In the genomic region with DNA sequence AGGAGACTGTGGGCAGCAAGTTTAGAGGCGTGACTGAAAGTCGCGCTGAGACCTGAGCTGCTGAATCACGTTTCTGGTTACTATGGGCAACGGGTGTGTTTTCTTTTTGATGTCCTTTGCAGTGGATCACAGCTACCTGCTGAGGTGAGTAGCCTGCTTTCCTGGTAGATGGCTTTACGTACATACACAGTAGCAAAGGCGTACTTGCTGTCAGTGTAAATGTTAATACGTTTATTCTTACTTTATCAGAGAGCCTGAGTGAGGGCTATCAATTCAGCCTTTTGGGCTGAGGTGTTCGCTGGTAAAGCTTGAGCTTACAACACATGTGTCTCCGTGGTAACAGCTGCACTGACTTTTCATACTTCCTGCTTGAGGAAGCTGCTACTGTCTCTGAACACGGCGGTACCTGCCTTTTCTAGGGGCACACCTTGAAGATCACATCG, we compare ENCODE assay signal across 8 cellular contexts.
A peak's percentile ranks its signal among the peaks of the same experiment; 100 is the strongest.
DNase-seq lines count a peak whose midpoint lies in the region; ATAC-seq and TF ChIP-seq lines count a peak whose summit lies in the region.
"Not testable (repeated sequence)": the region's sequence is repeated elsewhere in the genome, so short reads cannot be mapped to it uniquely, and the experiment has no call there.

No MANE protein-coding gene starts in this region.

- not testable (repeated sequence) for H3K36me3 Mint-ChIP-seq in T-helper 1 cell treated with Interleukin-12 subunit alpha and Interleukin-12 subunit beta and Interleukin-4 antibody, amounts not matched to agents 30 μg/mL and 1 μg/mL, for 36 hours (ENCODE audit: low read depth); brain; stimulated activated effector memory CD8-positive, alpha-beta T cell treated with anti-CD3 and anti-CD28 coated beads, Interleukin-12 subunit alpha, Interleukin-12 subunit beta, amount 100 ng/mL, for 72 hours

- H3K27ac Mint-ChIP-seq in T-helper 1 cell treated with Interleukin-12 subunit alpha and Interleukin-12 subunit beta and Interleukin-4 antibody, amounts not matched to agents 30 μg/mL and 1 μg/mL, for 36 hours = peak overlapping the region; percentile 42
- peak overlapping the region in 1 of 5 experiments; percentile 84 for H3K27ac Mint-ChIP-seq in brain
- peak overlapping the region; percentile 85 for H3K27ac Mint-ChIP-seq in stimulated activated effector memory CD8-positive, alpha-beta T cell treated with anti-CD3 and anti-CD28 coated beads, Interleukin-12 subunit alpha, Interleukin-12 subunit beta, amount 100 ng/mL, for 72 hours

- TF ChIP-seq CTCF in brain (conservative IDR thresholded peaks at IDR 0.05); prostate gland (IDR thresholded peaks at IDR 0.05): not testable (repeated sequence)

- not testable (repeated sequence) for H3K27me3 Mint-ChIP-seq in T-helper 1 cell treated with Interleukin-12 subunit alpha and Interleukin-12 subunit beta and Interleukin-4 antibody, amounts not matched to agents 30 μg/mL and 1 μg/mL, for 36 hours (ENCODE audit: low read depth)
- H3K27me3 Mint-ChIP-seq in brain = peaks cover 24% of the 10 kb centered on the region

- not testable (repeated sequence) for H3K27ac ChIP-seq in prostate gland

- not testable (repeated sequence) for H3K27me3 ChIP-seq in prostate gland (replicated peaks; ENCODE audit: insufficient read depth)

- TF ChIP-seq POLR2A in prostate gland (IDR thresholded peaks at IDR 0.05) = not testable (repeated sequence)

- not testable (repeated sequence) for H3K9me3 Mint-ChIP-seq in T-helper 1 cell treated with Interleukin-12 subunit alpha and Interleukin-12 subunit beta and Interleukin-4 antibody, amounts not matched to agents 30 μg/mL and 1 μg/mL, for 36 hours; brain; stimulated activated effector memory CD8-positive, alpha-beta T cell treated with anti-CD3 and anti-CD28 coated beads, Interleukin-12 subunit alpha, Interleukin-12 subunit beta, amount 100 ng/mL, for 72 hours

- not testable (repeated sequence) for H3K9me3 ChIP-seq in prostate gland

- peak; percentile 69 for DNase-seq in DMS53 treated with DMSO at 0.1 percent for 48 hours (lab: John Stamatoyannopoulos, UW; ENCODE audit: unreplicated experiment)
- peak; percentile 22 for DNase-seq in NCI-H2107 treated with DMSO at 0.1 percent for 48 hours (lab: John Stamatoyannopoulos, UW; ENCODE audit: unreplicated experiment)
- peak; percentile 50 for DNase-seq in activated T-cell treated with anti-CD3 and anti-CD28 coated beads for 4 hours
- peak; percentile 75 for DNase-seq in islet precursor cell
- DNase-seq in prostate gland (ENCODE audit: low spot score) = peak; percentile 19
- not testable (repeated sequence) for DNase-seq in stimulated activated effector memory CD8-positive, alpha-beta T cell treated with anti-CD3 and anti-CD28 coated beads, Interleukin-12 subunit alpha, Interleukin-12 subunit beta, amount 100 ng/mL, for 72 hours (ENCODE audit: low spot score in 2 of 2)

- not testable (repeated sequence) for H3K4me1 ChIP-seq in prostate gland (replicated peaks)

- not testable (repeated sequence) for H3K4me3 Mint-ChIP-seq in T-helper 1 cell treated with Interleukin-12 subunit alpha and Interleukin-12 subunit beta and Interleukin-4 antibody, amounts not matched to agents 30 μg/mL and 1 μg/mL, for 36 hours
- H3K4me3 Mint-ChIP-seq in brain = peak overlapping the region in 3 of 5 experiments; percentile 20 to 73 (median 73)
- H3K4me3 Mint-ChIP-seq in stimulated activated effector memory CD8-positive, alpha-beta T cell treated with anti-CD3 and anti-CD28 coated beads, Interleukin-12 subunit alpha, Interleukin-12 subunit beta, amount 100 ng/mL, for 72 hours = peak overlapping the region; percentile 35

- H3K4me3 ChIP-seq in prostate gland = not testable (repeated sequence)

- WGBS in prostate gland = 29% methylated on average over 13 of the region's 13 CpGs

- not testable (repeated sequence) for ATAC-seq in stimulated activated effector memory CD8-positive, alpha-beta T cell treated with anti-CD3 and anti-CD28 coated beads, Interleukin-12 subunit alpha, Interleukin-12 subunit beta, amount 100 ng/mL, for 72 hours

- H3K4me1 Mint-ChIP-seq in T-helper 1 cell treated with Interleukin-12 subunit alpha and Interleukin-12 subunit beta and Interleukin-4 antibody, amounts not matched to agents 30 μg/mL and 1 μg/mL, for 36 hours (ENCODE audit: low read depth) = not testable (repeated sequence)
- H3K4me1 Mint-ChIP-seq in brain = peaks cover 17% of the 10 kb centered on the region
- H3K4me1 Mint-ChIP-seq in stimulated activated effector memory CD8-positive, alpha-beta T cell treated with anti-CD3 and anti-CD28 coated beads, Interleukin-12 subunit alpha, Interleukin-12 subunit beta, amount 100 ng/mL, for 72 hours = peaks cover 13% of the 10 kb centered on the region

- not testable (repeated sequence) for H3K36me3 ChIP-seq in prostate gland

- intact Hi-C loops in prostate gland (cut with DNase I) = not testable (repeated sequence)
